Comparison of ENCODE assay signal across 8 cellular contexts in the genomic region with DNA sequence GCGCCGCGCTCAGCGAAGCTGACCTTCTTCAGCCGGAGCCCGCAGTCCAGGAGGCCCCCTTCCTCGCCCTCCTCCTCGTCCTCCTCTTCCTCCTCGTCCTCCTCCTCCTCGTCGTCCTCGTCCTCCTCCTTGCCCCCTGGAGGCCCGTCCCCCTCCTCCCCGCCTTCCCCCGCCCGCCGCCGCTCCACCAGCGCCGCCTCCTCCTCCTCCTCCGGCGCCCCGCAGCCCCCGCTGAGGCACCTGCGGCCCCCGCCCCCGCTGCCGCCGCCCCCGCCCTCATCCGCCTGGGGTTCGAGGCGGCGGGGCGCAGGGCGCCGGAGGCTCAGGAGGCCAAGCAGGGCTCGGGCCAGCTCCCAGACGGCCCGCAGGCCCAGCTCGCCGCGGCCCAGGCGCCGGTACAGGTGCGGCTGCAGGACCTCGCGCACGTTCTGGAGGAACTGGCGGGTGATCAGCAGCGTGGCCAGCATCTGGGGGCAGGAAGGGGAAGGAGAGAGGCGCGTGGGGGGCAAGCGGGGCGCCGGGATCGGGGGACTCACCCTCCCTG. TPM values are rescaled to one million over a fixed set of nuclear protein-coding genes. Genes with fewer than 3 reads are reported as not detected.
A peak's percentile ranks its signal among the peaks of the same experiment; 100 is the strongest.
DNase-seq lines count a peak whose midpoint lies in the region; ATAC-seq, FAIRE-seq and TF ChIP-seq lines count a peak whose summit lies in the region.

No MANE protein-coding gene starts in this region.

- peak overlapping the region; percentile 44 for H3K9ac ChIP-seq in endodermal cell (ENCODE audit: extremely low read depth, low read length, poor library complexity, severe bottlenecking)

- peaks cover 6% of the 10 kb centered on the region for H3K4me1 Mint-ChIP-seq in T-helper 1 cell treated with Interleukin-12 subunit alpha and Interleukin-12 subunit beta and Interleukin-4 antibody, amounts not matched to agents 30 μg/mL and 1 μg/mL, for 36 hours (ENCODE audit: low read depth)
- peaks cover 1% of the 10 kb centered on the region for H3K4me1 Mint-ChIP-seq in endodermal cell

- TF ChIP-seq CTCF in GM13976 (IDR thresholded peaks at IDR 0.05; ENCODE audit: borderline replicate concordance, control extremely low read depth, extremely low read depth, insufficient read depth, missing control alignments) (no peak), endodermal cell (conservative IDR thresholded peaks at IDR 0.05) (no peak), pancreas (IDR thresholded peaks at IDR 0.05) (no peak), tibial artery (IDR thresholded peaks at IDR 0.05) (no peak)

- intact Hi-C loops in pancreas (cut with DNase I), result no loop called here
- intact Hi-C loops in tibial artery (cut with DNase I; ENCODE audit: low total_unique reads), result loop anchor here (1.0 kb wide), 1 partner anchor 22 kb away; no protein-coding TSS in a partner anchor

- WGBS in endodermal cell (ENCODE audit: insufficient coverage in 1 of 2, insufficient read length in 1 of 2), 2 experiments, result 14 to 23% methylated on average over 5 to 39 of the region's 57 CpGs
- WGBS in pancreas, 2 donors, result 9 to 10% methylated on average over 21 to 57 of the region's 57 CpGs

- H3K27me3 ChIP-seq in endodermal cell (ENCODE audit: control insufficient read depth, insufficient read depth, low read length, poor library complexity, severe bottlenecking) (no peaks in the 10 kb centered on the region), pancreas (no peaks in the 10 kb centered on the region), tibial artery (no peaks in the 10 kb centered on the region)

- FAIRE-seq in pancreas (lab: Jason Lieb, UNC), result no peak

- peak overlapping the region; percentile 42 for H3K4me3 Mint-ChIP-seq in T-helper 1 cell treated with Interleukin-12 subunit alpha and Interleukin-12 subunit beta and Interleukin-4 antibody, amounts not matched to agents 30 μg/mL and 1 μg/mL, for 36 hours
- peak overlapping the region; percentile 63 for H3K4me3 Mint-ChIP-seq in endodermal cell

- H3K9me3 ChIP-seq in endodermal cell (ENCODE audit: control insufficient read depth, low read length) (no peaks in the 10 kb centered on the region), pancreas (no peaks in the 10 kb centered on the region), tibial artery (no peaks in the 10 kb centered on the region)

- peak overlapping the region; percentile 31 for H3K27ac Mint-ChIP-seq in T-helper 1 cell treated with Interleukin-12 subunit alpha and Interleukin-12 subunit beta and Interleukin-4 antibody, amounts not matched to agents 30 μg/mL and 1 μg/mL, for 36 hours
- H3K27ac Mint-ChIP-seq in endodermal cell, result no peak overlapping the region

- H3K27me3 Mint-ChIP-seq in T-helper 1 cell treated with Interleukin-12 subunit alpha and Interleukin-12 subunit beta and Interleukin-4 antibody, amounts not matched to agents 30 μg/mL and 1 μg/mL, for 36 hours (ENCODE audit: low read depth), result peaks cover 10% of the 10 kb centered on the region
- H3K27me3 Mint-ChIP-seq in endodermal cell (ENCODE audit: insufficient read depth), result peaks cover 24% of the 10 kb centered on the region

- peak; percentile 66 for DNase-seq in GM13976 (ENCODE audit: low spot score)
- DNase-seq in endodermal cell, result peak; percentile 78
- DNase-seq in pancreas, result no peak
- no peak for DNase-seq in tibial artery

- H3K36me3 Mint-ChIP-seq in T-helper 1 cell treated with Interleukin-12 subunit alpha and Interleukin-12 subunit beta and Interleukin-4 antibody, amounts not matched to agents 30 μg/mL and 1 μg/mL, for 36 hours (ENCODE audit: low read depth), result peaks cover 9% of the 10 kb centered on the region
- H3K36me3 Mint-ChIP-seq in endodermal cell (ENCODE audit: low read depth), result peaks cover 29% of the 10 kb centered on the region

- H3K4me1 ChIP-seq in endodermal cell (ENCODE audit: control insufficient read depth, insufficient read depth, low read length), result no peaks in the 10 kb centered on the region
- peaks cover 0 to 6% (median under 1%) of the 10 kb centered on the region in 3 donors for H3K4me1 ChIP-seq in pancreas
- H3K4me1 ChIP-seq in tibial artery, result peaks cover 0 to 66% (median 45%) of the 10 kb centered on the region in 4 donors

- no peaks in the 10 kb centered on the region for H3K9me3 Mint-ChIP-seq in T-helper 1 cell treated with Interleukin-12 subunit alpha and Interleukin-12 subunit beta and Interleukin-4 antibody, amounts not matched to agents 30 μg/mL and 1 μg/mL, for 36 hours
- no peaks in the 10 kb centered on the region for H3K9me3 Mint-ChIP-seq in endodermal cell

- no peak overlapping the region for H3K27ac ChIP-seq in endodermal cell (ENCODE audit: low read depth, low read length)
- H3K27ac ChIP-seq in pancreas, result peak overlapping the region in 1 of 4 donors; percentile 41
- H3K27ac ChIP-seq in tibial artery, result peak overlapping the region in 1 of 2 donors; percentile 49

- H3K36me3 ChIP-seq in endodermal cell (ENCODE audit: control insufficient read depth, insufficient read depth, low read length) (peaks cover 13% of the 10 kb centered on the region), pancreas (no peaks in the 10 kb centered on the region), tibial artery (peaks cover 0 to 18% (median 0%) of the 10 kb centered on the region in 3 donors)

- peak overlapping the region; percentile 71 for H3K4me3 ChIP-seq in endodermal cell (ENCODE audit: low read length)
- peak overlapping the region in 3 of 4 donors; percentile 28 to 53 (median 39) for H3K4me3 ChIP-seq in pancreas
- peak overlapping the region in 1 of 2 donors; percentile 1 for H3K4me3 ChIP-seq in tibial artery

- ATAC-seq in pancreas (peak in 3 of 4 donors; percentile 19 to 24 (median 19)), GM21825 (IDR thresholded peaks at IDR 0.05; ENCODE audit: unreplicated experiment) (no peak), HG02588 (IDR thresholded peaks at IDR 0.05; ENCODE audit: unreplicated experiment) (no peak), GM21526 (IDR thresholded peaks at IDR 0.05; ENCODE audit: low FRiP score, unreplicated experiment) (no peak)

- in situ Hi-C loops in GM13976 (cut with MboI; ENCODE audit: low sequenced_read_pairs, unreplicated experiment), result no loop called here

RNA-seq across cellular contexts. Expression of a gene that starts 6.1 kb away (rescaled TPM):
- total RNA-seq in endodermal cell, result 10 to 100 TPM; 27.5 to 29.5 TPM
- 34.7 TPM for polyA plus RNA-seq in endodermal cell (2013, experiment 1 of 2)
- polyA plus RNA-seq in endodermal cell (2013, experiment 2 of 2), result 29.8 TPM
- total RNA-seq in pancreas, result 10 to 100 TPM in 1 of 6 donors, 1 to 10 TPM in 5; 4.9 to 10.2 (median 5.4) TPM
- 10 to 100 TPM in 1 of 2 donors, 1 to 10 TPM in 1; 7.1 to 19.0 TPM for polyA plus RNA-seq in pancreas

RNA-seq across cellular contexts. Expression of a gene that starts 8.8 kb away (rescaled TPM):
- total RNA-seq in endodermal cell (10 to 100 TPM; 48.7 to 55.7 TPM), pancreas (10 to 100 TPM in 3 of 6 donors, 1 to 10 TPM in 3; 9.1 to 15.2 (median 11.2) TPM)
- polyA plus RNA-seq in endodermal cell (2013, experiment 1 of 2), result 34.1 TPM
- 33.4 TPM for polyA plus RNA-seq in endodermal cell (2013, experiment 2 of 2)
- 10 to 100 TPM; 17.9 to 28.2 TPM for polyA plus RNA-seq in pancreas

RNA-seq across cellular contexts. Expression of a gene that starts 19.2 kb away (rescaled TPM):
- total RNA-seq in endodermal cell (10 to 100 TPM; 36.9 to 42.3 TPM), pancreas (10 to 100 TPM in 3 of 6 donors, 1 to 10 TPM in 3; 6.1 to 12.4 (median 9.3) TPM)
- 46.5 TPM for polyA plus RNA-seq in endodermal cell (2013, experiment 1 of 2)
- 62.7 TPM for polyA plus RNA-seq in endodermal cell (2013, experiment 2 of 2)
- polyA plus RNA-seq in pancreas, result 10 to 100 TPM; 21.4 to 25.4 TPM

RNA-seq across cellular contexts. Expression of a gene that starts 22.9 kb away (rescaled TPM):
- total RNA-seq in endodermal cell, result 10 to 100 TPM; 58.1 to 62.2 TPM
- 51.9 TPM for polyA plus RNA-seq in endodermal cell (2013, experiment 1 of 2)
- 48.7 TPM for polyA plus RNA-seq in endodermal cell (2013, experiment 2 of 2)
- total RNA-seq in pancreas, result 10 to 100 TPM; 32.4 to 41.9 (median 37.1) TPM
- polyA plus RNA-seq in pancreas, result 10 to 100 TPM; 42.9 to 78.1 TPM

RNA-seq across cellular contexts. Expression of a gene that starts 25.4 kb away (rescaled TPM):
- total RNA-seq in endodermal cell (10 to 100 TPM; 11.6 to 21.1 TPM), pancreas (1 to 10 TPM; 5.2 to 8.6 (median 6.0) TPM)
- polyA plus RNA-seq in endodermal cell (2013, experiment 1 of 2), result 9.7 TPM
- 10.2 TPM for polyA plus RNA-seq in endodermal cell (2013, experiment 2 of 2)
- polyA plus RNA-seq in pancreas, result 1 to 10 TPM; 8.5 TPM

Comparison
In these comparisons a context has a peak if more than half of its experiments do, and no peak if none do; other contexts are left out.
1. DNase-seq: peak in GM13976 (single experiment) and endodermal cell (single experiment); none in pancreas (0 of 6) and tibial artery (0 of 2).
2. ATAC-seq: peak in pancreas (3 of 4); none in GM21825 (single experiment), HG02588 (single experiment) and GM21526 (single experiment).